8 cellular contexts compared by ENCODE assay signal in genomic region chrX:123199338-123199737, GRCh38. TPM values are rescaled to one million over a fixed set of nuclear protein-coding genes. Genes with fewer than 3 reads are reported as not detected.
"Had no signal": no experiment of that assay in that cellular context is flagged by ENCODE, and none has a peak within 500 bp of the region (broad histone marks: within the 10 kb centered on the region; RNA-seq: fewer than 3 reads in every experiment).

No MANE protein-coding gene starts in this region.

- DNase-seq: GDM1, GF-D8 had no signal

- H3K4me3 ChIP-seq: GM12878 had no signal

- ATAC-seq: GM12878 had no signal

- FAIRE-seq: G401.6, GM12878, GM12891, GM12892, GM19239 had no signal

RNA-seq across cellular contexts. Expression of gene GRIA3, which starts 15.3 kb away (rescaled TPM):
- total RNA-seq: G401 had no signal
